16 cellular contexts compared by ENCODE assay signal in genomic region chr1:62725981-62726588, GRCh38. TPM values are rescaled to one million over a fixed set of nuclear protein-coding genes. Genes with fewer than 3 reads are reported as not detected.
DNase-seq lines count a peak whose midpoint lies in the region; ATAC-seq and TF ChIP-seq lines count a peak whose summit lies in the region.
"Had no signal": no experiment of that assay in that cellular context is flagged by ENCODE, and none has a peak within 500 bp of the region (broad histone marks: within the 10 kb centered on the region; RNA-seq: fewer than 3 reads in every experiment).

No MANE protein-coding gene starts in this region.

- ATAC-seq in GM19463 (IDR thresholded peaks at IDR 0.05; ENCODE audit: unreplicated experiment) (no peak), GM21576 (IDR thresholded peaks at IDR 0.05; ENCODE audit: unreplicated experiment) (no peak)

- in situ Hi-C loops in SK-MEL-5 (cut with HindIII; ENCODE audit: low pct_unique_long_range_greater_than_20kb, low sequenced_read_pairs): no loop called here

- TF ChIP-seq CTCF in AG04450 (IDR thresholded peaks at IDR 0.05; ENCODE audit: low read depth, low read length) (no peak), osteoblast (IDR thresholded peaks at IDR 0.05; ENCODE audit: extremely low read depth, low read depth, low read length) (no peak)

- no peaks in the 10 kb centered on the region for H3K36me3 ChIP-seq in osteoblast (ENCODE audit: insufficient read depth, low read length)
- H3K36me3 ChIP-seq in H7 (replicated peaks; ENCODE audit: control insufficient read depth, insufficient read depth, low read length): no peaks in the 10 kb centered on the region

- no peak overlapping the region for H3K27ac Mint-ChIP-seq in T-helper 2 cell treated with Interferon-gamma antibody and Interleukin-4, amounts not matched to agents 5 μg/mL and 100 μg/mL, for 36 hours
- H3K27ac Mint-ChIP-seq: activated naive CD4-positive, alpha-beta T cell treated with anti-CD3 and anti-CD28 coated beads for 36 hours had no signal

- CTCF ChIA-PET in AG04450 (lab: Charles Lee): interaction anchor here (0.6 to 2.7 kb wide), 5 partner anchors 20 to 1001 kb away, joined by 3 to 12 read pairs (median 4); no protein-coding TSS in a partner anchor

- H3K4me3 ChIP-seq in AG04450 (ENCODE audit: low read depth, low read length) (no peak overlapping the region), osteoblast (ENCODE audit: insufficient read depth, low read length) (no peak overlapping the region), H7 (ENCODE audit: insufficient read depth, low read depth, low read length) (no peak overlapping the region)

- H3K27me3 ChIP-seq in AG04450 (ENCODE audit: control insufficient read depth, insufficient read depth, low read length) (no peaks in the 10 kb centered on the region), osteoblast (ENCODE audit: insufficient read depth, low read length) (no peaks in the 10 kb centered on the region), H7 (ENCODE audit: control insufficient read depth, insufficient read depth, low read length) (no peaks in the 10 kb centered on the region)

- no peaks in the 10 kb centered on the region for H3K9me3 ChIP-seq in AG04450 (ENCODE audit: control insufficient read depth, insufficient read depth, low read length)
- H3K9me3 ChIP-seq in osteoblast (ENCODE audit: low read depth, low read length): no peaks in the 10 kb centered on the region

- H3K4me1 ChIP-seq in osteoblast (ENCODE audit: insufficient read depth, low read length): peaks cover 36% of the 10 kb centered on the region

- H3K27me3 Mint-ChIP-seq in T-helper 2 cell treated with Interferon-gamma antibody and Interleukin-4, amounts not matched to agents 5 μg/mL and 100 μg/mL, for 36 hours (ENCODE audit: low read depth): peaks cover 5% of the 10 kb centered on the region

- H3K4me2 ChIP-seq in osteoblast (ENCODE audit: insufficient read depth, low read length): peak overlapping the region; percentile 80

- H2AFZ ChIP-seq in osteoblast (ENCODE audit: low read length): peak overlapping the region; percentile 60

- H4K20me1 ChIP-seq in osteoblast (ENCODE audit: insufficient read depth, low read length): no peaks in the 10 kb centered on the region

- peaks cover 6% of the 10 kb centered on the region for H3K4me1 Mint-ChIP-seq in T-helper 2 cell treated with Interferon-gamma antibody and Interleukin-4, amounts not matched to agents 5 μg/mL and 100 μg/mL, for 36 hours (ENCODE audit: low read depth)

- H3K36me3 Mint-ChIP-seq in T-helper 2 cell treated with Interferon-gamma antibody and Interleukin-4, amounts not matched to agents 5 μg/mL and 100 μg/mL, for 36 hours (ENCODE audit: low read depth): no peaks in the 10 kb centered on the region

- H3K79me2 ChIP-seq in osteoblast (ENCODE audit: insufficient read depth, low read length): no peaks in the 10 kb centered on the region

- H3K4me3 Mint-ChIP-seq in T-helper 2 cell treated with Interferon-gamma antibody and Interleukin-4, amounts not matched to agents 5 μg/mL and 100 μg/mL, for 36 hours: no peak overlapping the region
- H3K4me3 Mint-ChIP-seq: activated naive CD4-positive, alpha-beta T cell treated with anti-CD3 and anti-CD28 coated beads for 36 hours had no signal

- no peak for DNase-seq in AG04450 (ENCODE audit: low read depth, low spot score)
- DNase-seq in SK-MEL-5 (ENCODE audit: low read depth, low spot score): peak; percentile 95
- peak; percentile 15 for DNase-seq in fibroblast of gingiva (ENCODE audit: low read depth)
- DNase-seq in osteoblast (ENCODE audit: insufficient read length, low spot score, missing footprints): no peak
- no peak for DNase-seq in T-helper 2 cell treated with Interferon-gamma antibody and Interleukin-4, amounts not matched to agents 5 μg/mL and 100 μg/mL, for 36 hours (ENCODE audit: low spot score)
- no peak for DNase-seq in H7
- DNase-seq: activated CD4-positive, CD25-positive, alpha-beta regulatory T cell; activated naive CD4-positive, alpha-beta T cell treated with anti-CD3 and anti-CD28 coated beads for 36 hours; Calu3; central memory CD4-positive, alpha-beta T cell; KG1; NCI-H1417 treated with DMSO at 0.1 percent for 48 hours; stimulated activated naive CD4-positive, alpha-beta T cell; SW 1271 had no signal

- POLR2A ChIA-PET in AG04450 (lab: Yijun Ruan, JAX): interaction anchor here (0.9 kb wide), 1 partner anchor 36 kb away, joined by 4 read pairs; no protein-coding TSS in a partner anchor

- peak overlapping the region; percentile 63 for H3K27ac ChIP-seq in AG04450 (ENCODE audit: low read depth, low read length)
- peak overlapping the region; percentile 58 for H3K27ac ChIP-seq in osteoblast (ENCODE audit: low read depth, low read length)

- H3K9me3 Mint-ChIP-seq in T-helper 2 cell treated with Interferon-gamma antibody and Interleukin-4, amounts not matched to agents 5 μg/mL and 100 μg/mL, for 36 hours: no peaks in the 10 kb centered on the region
- H3K9me3 Mint-ChIP-seq: activated naive CD4-positive, alpha-beta T cell treated with anti-CD3 and anti-CD28 coated beads for 36 hours had no signal

RNA-seq across cellular contexts. Expression of gene DOCK7, which starts 37.9 kb away (rescaled TPM):
- 79.6 and 111 TPM in 2 replicates for polyA plus RNA-seq in AG04450 (2011; rRNA removed)
- 119 and 179 TPM in 2 replicates for polyA minus RNA-seq in AG04450 (2011; rRNA and poly(A)+ RNA removed)
- 87.2 and 109 TPM in 2 replicates for total RNA-seq in SK-MEL-5 (2014; rRNA removed; shearing (Covaris generic))
- polyA plus RNA-seq in SK-MEL-5 (2015; cell fraction: cytosol; rRNA removed): 48.4 and 54.4 TPM in 2 replicates
- polyA plus RNA-seq in SK-MEL-5 (2015; cell fraction: nucleus; rRNA removed): 48.3 and 84.2 TPM in 2 replicates
- total RNA-seq in osteoblast: 73.8 and 91.3 TPM in 2 replicates
- 40.9 and 44.0 TPM in 2 replicates for total RNA-seq in H7 (2014; rRNA removed; shearing (Covaris generic))

RNA-seq across cellular contexts. Expression of gene ATG4C, which starts 57.8 kb away (rescaled TPM):
- 7.5 and 12.0 TPM in 2 replicates for polyA plus RNA-seq in AG04450 (2011; rRNA removed)
- 4.1 and 6.7 TPM in 2 replicates for polyA minus RNA-seq in AG04450 (2011; rRNA and poly(A)+ RNA removed)
- total RNA-seq in SK-MEL-5 (2014; rRNA removed; shearing (Covaris generic)): 9.2 and 9.6 TPM in 2 replicates
- polyA plus RNA-seq in SK-MEL-5 (2015; cell fraction: cytosol; rRNA removed): 10.3 and 18.0 TPM in 2 replicates
- polyA plus RNA-seq in SK-MEL-5 (2015; cell fraction: nucleus; rRNA removed): 10.7 and 20.5 TPM in 2 replicates
- 5.8 and 9.4 TPM in 2 replicates for total RNA-seq in osteoblast
- 19.0 and 29.8 TPM in 2 replicates for total RNA-seq in H7 (2014; rRNA removed; shearing (Covaris generic))

Comparison
In these comparisons a context has a peak if more than half of its experiments do, and no peak if none do; other contexts are left out.
1. DNase-seq: peak in SK-MEL-5 (single experiment) and fibroblast of gingiva (single experiment); none in AG04450 (single experiment), osteoblast (single experiment), T-helper 2 cell treated with Interferon-gamma antibody and Interleukin-4, amounts not matched to agents 5 μg/mL and 100 μg/mL, for 36 hours (single experiment) and H7 (single experiment).